Comparison of ENCODE assay signal across 22 cellular contexts in the genomic region with DNA sequence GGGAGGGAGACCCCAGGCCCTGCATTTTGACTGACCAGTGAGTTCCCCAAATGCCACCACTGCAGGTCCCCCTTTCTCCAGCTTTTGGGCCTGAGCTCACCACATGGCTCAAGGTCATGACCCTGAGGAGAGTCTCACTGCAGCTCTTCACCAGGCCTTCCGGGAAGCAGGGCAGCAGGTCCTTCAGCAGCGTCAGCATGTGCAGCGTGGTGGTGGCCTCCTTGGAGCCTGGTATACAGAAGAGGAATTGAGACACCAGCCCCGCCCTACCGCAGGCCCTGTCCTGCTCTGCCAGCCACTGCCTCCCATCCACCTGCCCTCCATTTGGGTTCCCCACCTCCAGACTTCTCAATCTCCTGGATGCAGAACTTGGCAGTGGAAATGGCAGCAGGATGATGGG. TPM values are rescaled to one million over a fixed set of nuclear protein-coding genes. Genes with fewer than 3 reads are reported as not detected.
A peak's percentile ranks its signal among the peaks of the same experiment; 100 is the strongest.
DNase-seq lines count a peak whose midpoint lies in the region; ATAC-seq, FAIRE-seq and TF ChIP-seq lines count a peak whose summit lies in the region.
"Had no signal": no experiment of that assay in that cellular context is flagged by ENCODE, and none has a peak within 500 bp of the region (broad histone marks: within the 10 kb centered on the region; RNA-seq: fewer than 3 reads in every experiment).

No MANE protein-coding gene starts in this region.

- no peak overlapping the region for H3K4me2 ChIP-seq in MM.1S (ENCODE audit: low read depth, low read length)
- H3K4me2 ChIP-seq: PC-9 had no signal

- H2AFZ ChIP-seq in MM.1S (ENCODE audit: low read length), result no peak overlapping the region
- H2AFZ ChIP-seq: PC-9 had no signal

- H3K4me1 Mint-ChIP-seq in central memory CD8-positive, alpha-beta T cell, result no peaks in the 10 kb centered on the region

- H3F3A ChIP-seq in MM.1S (ENCODE audit: insufficient read depth, low read length), result no peaks in the 10 kb centered on the region

- no peaks in the 10 kb centered on the region for H4K20me1 ChIP-seq in MM.1S (ENCODE audit: insufficient read depth, low read length)

- intact Hi-C loops in Right ventricle myocardium inferior (cut with DNase I), result no loop called here
- intact Hi-C loops in left ventricle myocardium inferior (cut with micrococcal nuclease), result no loop called here
- intact Hi-C loops in left lung (cut with DNase I), result no loop called here
- intact Hi-C loops in upper lobe of right lung (cut with DNase I), result no loop called here

- H3K27ac Mint-ChIP-seq in central memory CD8-positive, alpha-beta T cell (ENCODE audit: low read depth), result no peak overlapping the region
- H3K27ac Mint-ChIP-seq: CD4-positive, alpha-beta T cell had no signal

- DNase-seq in Right ventricle myocardium inferior (ENCODE audit: missing footprints) (peak; percentile 75), left ventricle myocardium inferior (no peak), left lung (peak in 1 of 2 donors; percentile 77), upper lobe of right lung (no peak), GM19239 (ENCODE audit: insufficient read length, low spot score) (no peak), MM.1S (no peak)
- DNase-seq in central memory CD8-positive, alpha-beta T cell (ENCODE audit: low spot score in 2 of 2), result no peak
- DNase-seq: AML-193; Calu3; CD4-positive, alpha-beta T cell; DMS79 treated with DMSO at 0.1 percent for 48 hours; NCI-H1417; NCI-H1930; NCI-H2171; NCI-H446 treated with DMSO at 0.1 percent for 48 hours; NCI-H774; PC-9; SHP77 had no signal

- no peak overlapping the region for H3K9ac ChIP-seq in MM.1S (ENCODE audit: low read length)

- FAIRE-seq in GM19239 (lab: Jason Lieb, UNC), result no peak
- FAIRE-seq: A204.1, G401.6, GM12892 had no signal

- H3K36me3 ChIP-seq in left ventricle myocardium inferior, result peaks cover 59% of the 10 kb centered on the region
- peaks cover 0 to 100% of the 10 kb centered on the region in 2 donors for H3K36me3 ChIP-seq in left lung
- peaks cover 31% of the 10 kb centered on the region for H3K36me3 ChIP-seq in upper lobe of right lung
- peaks cover 4% of the 10 kb centered on the region; the same call in 1 of the 2 replicates for H3K36me3 ChIP-seq in MM.1S (replicated peaks; ENCODE audit: insufficient read depth, low read length)

- TF ChIP-seq CTCF in left ventricle myocardium inferior (IDR thresholded peaks at IDR 0.05; ENCODE audit: borderline replicate concordance) (no peak), left lung (IDR thresholded peaks at IDR 0.05) (no peak), upper lobe of right lung (IDR thresholded peaks at IDR 0.05) (no peak), MM.1S (IDR thresholded peaks at IDR 0.05; ENCODE audit: low read length) (no peak)

- H3K9me3 Mint-ChIP-seq in central memory CD8-positive, alpha-beta T cell, result no peaks in the 10 kb centered on the region
- H3K9me3 Mint-ChIP-seq: CD4-positive, alpha-beta T cell had no signal

- no peaks in the 10 kb centered on the region for H3K27me3 Mint-ChIP-seq in central memory CD8-positive, alpha-beta T cell
- H3K27me3 Mint-ChIP-seq: CD4-positive, alpha-beta T cell had no signal

- ATAC-seq in Right ventricle myocardium inferior (no peak), left lung (peak; percentile 25), upper lobe of right lung (peak; percentile 42), GM21367 (IDR thresholded peaks at IDR 0.05; ENCODE audit: unreplicated experiment) (no peak)
- no peak for ATAC-seq in central memory CD8-positive, alpha-beta T cell (replicated peaks; ENCODE audit: extremely low read depth, poor library complexity, severe bottlenecking)

- H3K79me2 ChIP-seq in MM.1S (ENCODE audit: low read length), result no peaks in the 10 kb centered on the region

- H3K27me3 ChIP-seq in left ventricle myocardium inferior (ENCODE audit: low read depth), result no peaks in the 10 kb centered on the region
- no peaks in the 10 kb centered on the region for H3K27me3 ChIP-seq in left lung
- no peaks in the 10 kb centered on the region for H3K27me3 ChIP-seq in upper lobe of right lung
- no peaks in the 10 kb centered on the region for H3K27me3 ChIP-seq in MM.1S (replicated peaks; ENCODE audit: insufficient read depth, low read length)

- peaks cover 41% of the 10 kb centered on the region for H3K36me3 Mint-ChIP-seq in central memory CD8-positive, alpha-beta T cell (ENCODE audit: insufficient read depth)

- H3K4me1 ChIP-seq in left ventricle myocardium inferior (peaks cover 6% of the 10 kb centered on the region), left lung (no peaks in the 10 kb centered on the region), upper lobe of right lung (no peaks in the 10 kb centered on the region), MM.1S (ENCODE audit: low read length) (no peaks in the 10 kb centered on the region)

- peak overlapping the region; percentile 27 for H3K4me3 Mint-ChIP-seq in central memory CD8-positive, alpha-beta T cell
- H3K4me3 Mint-ChIP-seq: CD4-positive, alpha-beta T cell had no signal

- H3K27ac ChIP-seq in left ventricle myocardium inferior (replicated peaks), result no peak overlapping the region
- no peak overlapping the region for H3K27ac ChIP-seq in left lung
- H3K27ac ChIP-seq in upper lobe of right lung, result no peak overlapping the region
- no peak overlapping the region for H3K27ac ChIP-seq in MM.1S (ENCODE audit: low read length)
- H3K27ac ChIP-seq: PC-9 had no signal

- H3K4me3 ChIP-seq in left ventricle myocardium inferior (no peak overlapping the region), left lung (no peak overlapping the region), upper lobe of right lung (no peak overlapping the region), MM.1S (ENCODE audit: low read length) (no peak overlapping the region)
- H3K4me3 ChIP-seq: PC-9 had no signal

- H3K9me3 ChIP-seq in left ventricle myocardium inferior (replicated peaks) (no peaks in the 10 kb centered on the region), left lung (no peaks in the 10 kb centered on the region), upper lobe of right lung (no peaks in the 10 kb centered on the region), MM.1S (replicated peaks; ENCODE audit: insufficient read depth, low read length) (no peaks in the 10 kb centered on the region)

- no peaks in the 10 kb centered on the region for H3K9me2 ChIP-seq in MM.1S (replicated peaks; ENCODE audit: insufficient read depth, low read length)

RNA-seq across cellular contexts. Expression of a gene that starts 13.0 kb away (rescaled TPM):
- total RNA-seq in Right ventricle myocardium inferior (13.8 TPM), left ventricle myocardium inferior (15.2 TPM), left lung (10 to 100 TPM; 21.2 to 40.4 TPM), upper lobe of right lung (23.7 TPM)

RNA-seq across cellular contexts. Expression of a gene that starts 37.8 kb away (rescaled TPM):
- 220 TPM for total RNA-seq in Right ventricle myocardium inferior
- 233 TPM for total RNA-seq in left ventricle myocardium inferior
- 100 to 1,000 TPM; 209 to 236 TPM for total RNA-seq in left lung
- 139 TPM for total RNA-seq in upper lobe of right lung

RNA-seq across cellular contexts. Expression of a gene that starts 53.6 kb away (rescaled TPM):
- total RNA-seq in Right ventricle myocardium inferior (9.1 TPM), left ventricle myocardium inferior (5.9 TPM), left lung (10 to 100 TPM; 12.8 to 30.2 TPM), upper lobe of right lung (20.4 TPM)

RNA-seq across cellular contexts. Expression of a gene that starts 57.7 kb away (rescaled TPM):
- total RNA-seq in Right ventricle myocardium inferior (18.2 TPM), left ventricle myocardium inferior (14.9 TPM), left lung (10 to 100 TPM; 27.2 to 30.4 TPM), upper lobe of right lung (27.0 TPM)

RNA-seq across cellular contexts. Expression of a gene that starts 57.8 kb away (rescaled TPM):
- total RNA-seq in Right ventricle myocardium inferior, result 19.1 TPM
- total RNA-seq in left ventricle myocardium inferior, result 17.8 TPM
- total RNA-seq in left lung, result 10 to 100 TPM; 61.5 to 65.2 TPM
- 63.2 TPM for total RNA-seq in upper lobe of right lung

Comparison
In these comparisons a context has a peak if more than half of its experiments do, and no peak if none do; other contexts are left out.
1. ATAC-seq: peak in left lung (single experiment) and upper lobe of right lung (single experiment); none in Right ventricle myocardium inferior (single experiment), central memory CD8-positive, alpha-beta T cell (single experiment) and GM21367 (single experiment).